Comparison of ENCODE assay signal across 17 cellular contexts in genomic region chr5:168991991-168992390, GRCh38.
DNase-seq lines count a peak whose midpoint lies in the region; ATAC-seq, FAIRE-seq and TF ChIP-seq lines count a peak whose summit lies in the region.
"Had no signal": no experiment of that assay in that cellular context is flagged by ENCODE, and none has a peak within 500 bp of the region (broad histone marks: within the 10 kb centered on the region; RNA-seq: fewer than 3 reads in every experiment).

No MANE protein-coding gene starts in this region.

- H3K36me3 ChIP-seq in astrocyte (ENCODE audit: insufficient read depth, low read length), result no peaks in the 10 kb centered on the region
- no peaks in the 10 kb centered on the region for H3K36me3 ChIP-seq in tibial artery
- no peaks in the 10 kb centered on the region for H3K36me3 ChIP-seq in ovary
- H3K36me3 ChIP-seq: HAP-1, Peyer's patch had no signal

- H3K9me3 Mint-ChIP-seq in astrocyte (ENCODE audit: unreplicated experiment), result no peaks in the 10 kb centered on the region
- no peaks in the 10 kb centered on the region for H3K9me3 Mint-ChIP-seq in nephron
- H3K9me3 Mint-ChIP-seq: IgD-negative memory B cell had no signal

- 76 to 83% (median 77%) methylated on average over 5 of the region's 5 CpGs for WGBS in ovary, 3 donors

- TF ChIP-seq CTCF in astrocyte (IDR thresholded peaks at IDR 0.05; ENCODE audit: insufficient read depth, low read depth, low read length) (no peak), nephron (IDR thresholded peaks at IDR 0.05; ENCODE audit: unreplicated experiment in 3 of 3) (no peak), tibial artery (IDR thresholded peaks at IDR 0.05) (no peak), ovary (IDR thresholded peaks at IDR 0.05) (no peak)

- H3K79me2 ChIP-seq in astrocyte (ENCODE audit: insufficient read depth, low read length), result no peaks in the 10 kb centered on the region

- no peak overlapping the region for H3K4me2 ChIP-seq in astrocyte (ENCODE audit: low read length)

- H4K20me1 ChIP-seq in astrocyte (ENCODE audit: insufficient read depth, low read length), result no peaks in the 10 kb centered on the region

- peak; percentile 24 for DNase-seq in DMS79 (lab: John Stamatoyannopoulos, UW)
- DNase-seq in astrocyte (ENCODE audit: low read depth), result peak; percentile 36
- peak in 1 of 2 donors; percentile 71 for DNase-seq in tibial artery
- no peak for DNase-seq in ovary
- no peak for DNase-seq in G401 (ENCODE audit: low spot score)
- DNase-seq: DMS 273 treated with DMSO at 0.1 percent for 48 hours, EL, NCI-H1417, NCI-H1930, NCI-H2171 treated with DMSO at 0.1 percent for 48 hours, NCI-H510A, Peyer's patch, SHP77 treated with DMSO at 0.1 percent for 48 hours had no signal

- H3K27me3 Mint-ChIP-seq in astrocyte (ENCODE audit: low read depth, unreplicated experiment), result peaks cover 17% of the 10 kb centered on the region
- peaks cover 45% of the 10 kb centered on the region for H3K27me3 Mint-ChIP-seq in nephron (ENCODE audit: low read depth)

- H3K4me3 ChIP-seq in astrocyte (ENCODE audit: insufficient read depth, low read depth, low read length), result no peak overlapping the region
- peak overlapping the region in 1 of 2 donors; percentile 6 for H3K4me3 ChIP-seq in tibial artery
- H3K4me3 ChIP-seq in ovary, result no peak overlapping the region
- H3K4me3 ChIP-seq: HAP-1, Peyer's patch had no signal

- in situ Hi-C loops in G401 (cut with HindIII; ENCODE audit: low sequenced_read_pairs), result no loop called here

- H3K36me3 Mint-ChIP-seq in astrocyte (ENCODE audit: low read depth, unreplicated experiment), result peaks cover 3% of the 10 kb centered on the region
- peaks cover 3% of the 10 kb centered on the region for H3K36me3 Mint-ChIP-seq in nephron (ENCODE audit: low read depth)
- H3K36me3 Mint-ChIP-seq: IgD-negative memory B cell had no signal

- H3K27ac ChIP-seq in astrocyte (ENCODE audit: low read depth, low read length) (no peak overlapping the region), tibial artery (peak overlapping the region; percentile 48 to 59), ovary (no peak overlapping the region)
- H3K27ac ChIP-seq: Peyer's patch had no signal

- H3K9ac ChIP-seq in astrocyte (ENCODE audit: low read length), result no peak overlapping the region

- H3K4me1 ChIP-seq in astrocyte (ENCODE audit: insufficient read depth, low read length) (peaks cover 8% of the 10 kb centered on the region), tibial artery (peaks cover 0 to 54% (median 36%) of the 10 kb centered on the region in 4 donors), ovary (ENCODE audit: insufficient read depth) (no peaks in the 10 kb centered on the region)
- H3K4me1 ChIP-seq: Peyer's patch had no signal

- no peak for TF ChIP-seq POLR2A in ovary (IDR thresholded peaks at IDR 0.05)

- no peak overlapping the region for H3K4me3 Mint-ChIP-seq in astrocyte (ENCODE audit: unreplicated experiment)
- H3K4me3 Mint-ChIP-seq in nephron, result no peak overlapping the region
- H3K4me3 Mint-ChIP-seq: IgD-negative memory B cell had no signal

- intact Hi-C loops in tibial artery (cut with DNase I; ENCODE audit: low total_unique reads) (no loop called here), ovary (cut with DNase I) (no loop called here)

- H3K4me1 Mint-ChIP-seq in astrocyte (ENCODE audit: low read depth, unreplicated experiment) (peaks cover 22% of the 10 kb centered on the region), nephron (peaks cover 50% of the 10 kb centered on the region)

- H3K27me3 ChIP-seq in astrocyte (ENCODE audit: insufficient read depth, low read length) (peaks cover 5% of the 10 kb centered on the region), tibial artery (no peaks in the 10 kb centered on the region), ovary (no peaks in the 10 kb centered on the region)
- H3K27me3 ChIP-seq: Peyer's patch had no signal

- FAIRE-seq in astrocyte (lab: Jason Lieb, UNC), result no peak

- H3K27ac Mint-ChIP-seq in astrocyte (ENCODE audit: unreplicated experiment) (no peak overlapping the region), nephron (peak overlapping the region; percentile 85 to 93 (median 89))
- H3K27ac Mint-ChIP-seq: IgD-negative memory B cell had no signal

- no peak for TF ChIP-seq EP300 in ovary (IDR thresholded peaks at IDR 0.05)

- no peak for ATAC-seq in HG03097 (IDR thresholded peaks at IDR 0.05; ENCODE audit: low FRiP score, unreplicated experiment)

- no peaks in the 10 kb centered on the region for H3K9me3 ChIP-seq in astrocyte (ENCODE audit: insufficient read depth, low read depth, low read length)
- H3K9me3 ChIP-seq in tibial artery, result no peaks in the 10 kb centered on the region
- no peaks in the 10 kb centered on the region for H3K9me3 ChIP-seq in ovary
- H3K9me3 ChIP-seq: HAP-1, Peyer's patch had no signal

- no peak overlapping the region for H2AFZ ChIP-seq in astrocyte (ENCODE audit: low read depth, low read length)

Comparison
In these comparisons a context has a peak if more than half of its experiments do, and no peak if none do; other contexts are left out.
1. DNase-seq: peak in DMS79 (single experiment) and astrocyte (single experiment); none in ovary (0 of 5) and G401 (single experiment).
2. H3K27ac ChIP-seq: peak in tibial artery (2 of 2); none in astrocyte (single experiment) and ovary (0 of 2).